ENCODE assay signal across 11 cellular contexts in the genomic region with DNA sequence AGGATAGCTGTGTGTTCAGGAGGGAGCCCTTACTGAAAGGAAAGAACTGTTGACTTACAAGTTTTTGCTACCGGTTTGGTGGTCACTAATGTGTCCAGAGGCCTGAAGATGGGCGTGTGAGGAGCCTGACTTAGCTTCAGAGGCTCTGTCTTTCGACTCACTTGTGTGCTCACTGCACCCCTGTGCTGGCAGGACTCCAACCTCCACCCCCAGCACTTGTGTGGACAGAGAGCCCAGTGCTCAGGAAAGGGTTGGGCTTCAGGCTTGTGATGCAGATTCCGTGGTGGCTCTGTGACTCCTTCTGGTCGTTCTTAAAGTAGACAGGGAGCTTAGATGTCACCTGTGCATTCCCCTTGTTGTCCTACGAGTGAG.
DNase-seq lines count a peak whose midpoint lies in the region; ATAC-seq, FAIRE-seq and TF ChIP-seq lines count a peak whose summit lies in the region.
"Had no signal": no experiment of that assay in that cellular context is flagged by ENCODE, and none has a peak within 500 bp of the region (broad histone marks: within the 10 kb centered on the region; RNA-seq: fewer than 3 reads in every experiment).

No MANE protein-coding gene starts in this region.

- intact Hi-C loops in vagina (cut with DNase I): no loop called here

- peaks cover 0 to 21% of the 10 kb centered on the region in 2 experiments; a peak in 1 of 4 replicates for H3K79me2 ChIP-seq in H1 (ENCODE audit: control insufficient read depth in 1 of 2, insufficient read depth in 2 of 2, low read length in 2 of 2)

- no peak for TF ChIP-seq POLR2A in H1 (IDR thresholded peaks at IDR 0.05; ENCODE audit: control extremely low read depth in 1 of 2, low read depth in 2 of 2, low read length in 2 of 2)
- TF ChIP-seq POLR2A in vagina (IDR thresholded peaks at IDR 0.05): no peak

- no peak overlapping the region for H3K9ac ChIP-seq in H1 (replicated peaks in 1 of 4; ENCODE audit: extremely low read depth in 1 of 4, low read depth in 3 of 4, low read length in 3 of 4)

- H3K4me3 Mint-ChIP-seq in activated CD8-positive, alpha-beta memory T cell treated with anti-CD3 and anti-CD28 coated beads, Interleukin-2, amount 10 ng/mL, durations not matched to agents 7 days and 5 days: no peak overlapping the region

- no peak overlapping the region for H3K23ac ChIP-seq in H1 (ENCODE audit: insufficient read length)

- H3K36me3 Mint-ChIP-seq in activated CD8-positive, alpha-beta memory T cell treated with anti-CD3 and anti-CD28 coated beads, Interleukin-2, amount 10 ng/mL, durations not matched to agents 7 days and 5 days: no peaks in the 10 kb centered on the region

- H3K4me2 ChIP-seq in H1 (ENCODE audit: insufficient read depth in 1 of 2, low read depth in 2 of 2, low read length in 2 of 2): no peak overlapping the region

- no peak overlapping the region for H4K91ac ChIP-seq in H1 (replicated peaks; ENCODE audit: insufficient read length, low read length)

- H2BK120ac ChIP-seq in H1 (replicated peaks; ENCODE audit: low read depth, low read length): no peak overlapping the region

- H4K5ac ChIP-seq in H1 (ENCODE audit: insufficient read length, low read depth, low read length): no peak overlapping the region

- H3K4me1 Mint-ChIP-seq in activated CD8-positive, alpha-beta memory T cell treated with anti-CD3 and anti-CD28 coated beads, Interleukin-2, amount 10 ng/mL, durations not matched to agents 7 days and 5 days: peaks cover 1% of the 10 kb centered on the region

- H4K20me1 ChIP-seq in H1 (replicated peaks in 1 of 2; ENCODE audit: control insufficient read depth in 1 of 2, insufficient read depth in 2 of 2, low read length in 2 of 2): peaks cover 11 to 17% of the 10 kb centered on the region in 2 experiments

- H3K9me3 ChIP-seq in H1 (ENCODE audit: insufficient read depth in 2 of 2, low read depth in 1 of 2, low read length in 1 of 2) (no peaks in the 10 kb centered on the region), vagina (no peaks in the 10 kb centered on the region)

- no peak overlapping the region for H2BK20ac ChIP-seq in H1 (ENCODE audit: low read length)

- no peak overlapping the region for H4K8ac ChIP-seq in H1 (ENCODE audit: extremely low read depth, insufficient read depth, low read length)

- H3K36me3 ChIP-seq in H1 (ENCODE audit: control insufficient read depth in 2 of 4, insufficient read depth in 4 of 4, low read length in 3 of 4) (peaks cover 2 to 27% (median 13%) of the 10 kb centered on the region in 4 experiments; a peak in 6 of 8 replicates), vagina (peaks cover 0 to 28% of the 10 kb centered on the region in 2 donors)

- WGBS in H1 (ENCODE audit: extremely low coverage in 1 of 2, insufficient coverage in 1 of 2, insufficient read length in 1 of 2, insufficient replicate concordance in 2 of 2, low coverage in 1 of 2, low lambda C conversion rate in 2 of 2, missing lambda C conversion rate in 1 of 2), 2 experiments: 86% methylated on average over 6 of the region's 6 CpGs; no CpG with 5 or more reads in 1 of the 2 experiments

- H3K79me1 ChIP-seq in H1 (ENCODE audit: low read depth, low read length): peaks cover 4% of the 10 kb centered on the region

- TF ChIP-seq RAD21 in H1 (IDR thresholded peaks at IDR 0.05 in 1 of 2, conservative IDR thresholded peaks at IDR 0.05 in 1 of 2; ENCODE audit: low read depth in 2 of 2, low read length in 2 of 2): no peak

- no peaks in the 10 kb centered on the region for H3K9me3 Mint-ChIP-seq in activated CD8-positive, alpha-beta memory T cell treated with anti-CD3 and anti-CD28 coated beads, Interleukin-2, amount 10 ng/mL, durations not matched to agents 7 days and 5 days (ENCODE audit: low read depth)

- no peak for FAIRE-seq in H1 (lab: Jason Lieb, UNC)

- H3K18ac ChIP-seq in H1 (ENCODE audit: extremely low read depth, low read length): no peak overlapping the region

- H3K4me1 ChIP-seq in H1 (replicated peaks in 1 of 4; ENCODE audit: control insufficient read depth in 3 of 4, insufficient read depth in 4 of 4, low read length in 3 of 4) (peaks cover 0 to 9% (median 3%) of the 10 kb centered on the region in 4 experiments), vagina (peaks cover 48% of the 10 kb centered on the region)

- H2BK5ac ChIP-seq in H1 (ENCODE audit: low read depth, low read length): peak overlapping the region; percentile 41; the same call in 1 of the 2 replicates

- no peak overlapping the region for H3K14ac ChIP-seq in H1 (ENCODE audit: insufficient read length)

- H3K23me2 ChIP-seq in H1 (ENCODE audit: low read depth, low read length): no peaks in the 10 kb centered on the region

- H2AK5ac ChIP-seq in H1 (ENCODE audit: low read depth, low read length): no peak overlapping the region

- H2BK12ac ChIP-seq in H1 (ENCODE audit: low read depth, low read length): no peak overlapping the region

- H3K27ac ChIP-seq in H1 (ENCODE audit: low read depth, low read length) (no peak overlapping the region), vagina (peak overlapping the region; percentile 0)

- CTCF ChIA-PET in H1 (lab: Charles Lee; ENCODE audit: partially characterized antibody): interaction anchor here (0.8 to 3.6 kb wide), 7 partner anchors 9 to 387 kb away, joined by 3 to 15 read pairs (median 3); no protein-coding TSS in a partner anchor
- CTCF ChIA-PET in activated CD8-positive, alpha-beta memory T cell treated with anti-CD3 and anti-CD28 coated beads, Interleukin-2, amount 10 ng/mL, durations not matched to agents 7 days and 5 days (lab: Charles Lee): interaction anchor here (2.0 kb wide), 1 partner anchor 25 kb away, joined by 6 read pairs; no protein-coding TSS in a partner anchor

- H3K56ac ChIP-seq in H1 (replicated peaks; ENCODE audit: insufficient read length, low read depth, low read length): no peak overlapping the region

- H3K4me3 ChIP-seq in H1 (ENCODE audit: extremely low read depth in 1 of 4, insufficient read depth in 2 of 4, low read depth in 3 of 4, low read length in 4 of 4) (no peak overlapping the region), vagina (no peak overlapping the region)

- no peak for ATAC-seq in activated CD8-positive, alpha-beta memory T cell treated with anti-CD3 and anti-CD28 coated beads, Interleukin-2, amount 10 ng/mL, durations not matched to agents 7 days and 5 days

- no peaks in the 10 kb centered on the region for H3K27me3 Mint-ChIP-seq in activated CD8-positive, alpha-beta memory T cell treated with anti-CD3 and anti-CD28 coated beads, Interleukin-2, amount 10 ng/mL, durations not matched to agents 7 days and 5 days

- H3K27me3 ChIP-seq in H1 (replicated peaks in 1 of 4; ENCODE audit: control insufficient read depth in 3 of 4, extremely low read depth in 1 of 4, insufficient read depth in 3 of 4, low read length in 3 of 4): no peaks in the 10 kb centered on the region
- no peaks in the 10 kb centered on the region for H3K27me3 ChIP-seq in vagina

- no peak overlapping the region for H3K4ac ChIP-seq in H1 (replicated peaks; ENCODE audit: insufficient read length, low read depth, low read length)

- POLR2A ChIA-PET in H1 (lab: Charles Lee; ENCODE audit: partially characterized antibody): no interaction called here

- DNase-seq in DMS 273 (lab: John Stamatoyannopoulos, UW; ENCODE audit: unreplicated experiment) (peak; percentile 2), DMS 273 treated with DMSO at 0.1 percent for 48 hours (lab: John Stamatoyannopoulos, UW) (no peak), H1 (ENCODE audit: low read depth in 1 of 2, low spot score in 2 of 2) (no peak), lung microvascular endothelial cell (ENCODE audit: low read depth in 2 of 2) (peak; percentile 26 to 68), vagina (ENCODE audit: extremely low spot score in 2 of 2) (no peak), NCI-H748 (lab: John Stamatoyannopoulos, UW; ENCODE audit: unreplicated experiment) (no peak), hypothalamus (lab: John Stamatoyannopoulos, UW) (no peak)
- no peak for DNase-seq in activated CD8-positive, alpha-beta memory T cell treated with anti-CD3 and anti-CD28 coated beads, Interleukin-2, amount 10 ng/mL, durations not matched to agents 7 days and 5 days
- DNase-seq: GDM1; NCI-H2171 treated with DMSO at 0.1 percent for 48 hours; stimulated activated CD4-positive, alpha-beta T cell treated with anti-CD3 and anti-CD28 coated beads, Interleukin-4, amount 100 ng/mL, for 1 hour had no signal

- no peak overlapping the region for H3K27ac Mint-ChIP-seq in activated CD8-positive, alpha-beta memory T cell treated with anti-CD3 and anti-CD28 coated beads, Interleukin-2, amount 10 ng/mL, durations not matched to agents 7 days and 5 days

- H2AFZ ChIP-seq in H1 (ENCODE audit: low read length): no peak overlapping the region

- no peak for TF ChIP-seq EP300 in H1 (IDR thresholded peaks at IDR 0.05; ENCODE audit: borderline replicate concordance in 1 of 2, low read depth in 2 of 2, low read length in 2 of 2)

- H2BK15ac ChIP-seq in H1 (ENCODE audit: low read length): no peak overlapping the region

- TF ChIP-seq CTCF in H1 (IDR thresholded peaks at IDR 0.05; ENCODE audit: control extremely low read depth in 1 of 3, insufficient read depth in 1 of 3, low read depth in 1 of 3, low read length in 3 of 3) (no peak), vagina (IDR thresholded peaks at IDR 0.05) (no peak)

TF ChIP-seq in H1, 55 proteins besides CTCF, POLR2A, EP300 and RAD21:
- TF ChIP-seq POLR2AphosphoS5 (IDR thresholded peaks at IDR 0.05; ENCODE audit: low read depth, low read length): no peak
- no peak for TF ChIP-seq KDM4A (IDR thresholded peaks at IDR 0.05; ENCODE audit: low read depth, low read length, severe bottlenecking)
- TF ChIP-seq RNF2 (IDR thresholded peaks at IDR 0.05; ENCODE audit: borderline replicate concordance, low read depth, low read length, missing control alignments, poor library complexity, severe bottlenecking): no peak
- TF ChIP-seq, protein P1, sequence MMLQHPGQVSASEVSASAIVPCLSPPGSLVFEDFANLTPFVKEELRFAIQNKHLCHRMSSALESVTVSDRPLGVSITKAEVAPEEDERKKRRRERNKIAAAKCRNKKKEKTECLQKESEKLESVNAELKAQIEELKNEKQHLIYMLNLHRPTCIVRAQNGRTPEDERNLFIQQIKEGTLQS (IDR thresholded peaks at IDR 0.05; ENCODE audit: insufficient read depth, low read depth, low read length): no peak
- TF ChIP-seq PHF8 (conservative IDR thresholded peaks at IDR 0.05; ENCODE audit: low read depth, low read length): no peak
- TF ChIP-seq EGR1 (IDR thresholded peaks at IDR 0.05; ENCODE audit: borderline replicate concordance, low read depth, low read length): no peak

Comparison
In these comparisons a context has a peak if more than half of its experiments do, and no peak if none do; other contexts are left out.
1. DNase-seq: peak in DMS 273 (single experiment) and lung microvascular endothelial cell (2 of 2); none in DMS 273 treated with DMSO at 0.1 percent for 48 hours (single experiment), H1 (0 of 2), vagina (0 of 2), activated CD8-positive, alpha-beta memory T cell treated with anti-CD3 and anti-CD28 coated beads, Interleukin-2, amount 10 ng/mL, durations not matched to agents 7 days and 5 days (single experiment), NCI-H748 (single experiment) and hypothalamus (0 of 51).